Comparison of ENCODE assay signal across 12 cellular contexts in the genomic region with DNA sequence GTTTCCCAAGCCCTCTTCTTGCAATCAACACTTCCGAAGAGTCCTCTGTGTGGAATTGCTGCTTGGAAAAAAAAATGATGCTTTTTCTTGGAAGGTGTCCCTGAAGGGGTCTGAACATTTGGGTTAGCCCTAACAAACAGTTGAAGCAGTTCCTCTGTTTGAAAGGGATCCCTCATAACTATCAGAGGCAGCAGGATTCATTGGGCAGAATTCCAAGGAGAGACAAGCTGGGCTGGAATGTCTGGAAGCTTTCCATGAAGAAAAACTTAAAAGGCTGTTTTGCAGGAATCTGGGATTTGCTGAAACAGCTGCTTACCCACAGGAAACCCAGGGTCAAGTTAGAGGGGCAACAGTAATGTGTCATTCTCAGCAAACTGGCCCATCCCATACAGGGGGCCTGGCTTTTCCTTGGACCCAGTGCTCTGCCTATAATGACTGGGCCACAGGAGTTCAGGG. TPM values are rescaled to one million over a fixed set of nuclear protein-coding genes. Genes with fewer than 3 reads are reported as not detected.
A peak's percentile ranks its signal among the peaks of the same experiment; 100 is the strongest.
DNase-seq lines count a peak whose midpoint lies in the region; ATAC-seq and TF ChIP-seq lines count a peak whose summit lies in the region.
"Had no signal": no experiment of that assay in that cellular context is flagged by ENCODE, and none has a peak within 500 bp of the region (broad histone marks: within the 10 kb centered on the region; RNA-seq: fewer than 3 reads in every experiment).

No MANE protein-coding gene starts in this region.

- no peaks in the 10 kb centered on the region for H3K4me1 ChIP-seq in GM23338 (ENCODE audit: insufficient read depth)

- H3K4me3 ChIP-seq in kidney epithelial cell (ENCODE audit: low read depth, low read length): no peak overlapping the region
- no peak overlapping the region for H3K4me3 ChIP-seq in GM23338

- TF ChIP-seq CTCF in kidney epithelial cell (IDR thresholded peaks at IDR 0.05; ENCODE audit: insufficient read depth, low read length, poor library complexity, severe bottlenecking) (no peak), GM23338 (conservative IDR thresholded peaks at IDR 0.05; ENCODE audit: low read depth in 2 of 2) (no peak)

- ATAC-seq in GM21576 (IDR thresholded peaks at IDR 0.05; ENCODE audit: unreplicated experiment) (no peak), GM23338 (no peak)
- ATAC-seq: activated T-helper 17 cell treated with anti-CD3 and anti-CD28 coated beads, Interleukin-2, amount 50 U/mL, for 72 hours had no signal

- H3K9me3 Mint-ChIP-seq in activated CD4-positive, alpha-beta T cell treated with anti-CD3 and anti-CD28 coated beads, Interleukin-2, amount 10 ng/mL, durations not matched to agents 24 days and 14 days: no peaks in the 10 kb centered on the region
- no peaks in the 10 kb centered on the region; the same call in 2 of the 3 replicates for H3K9me3 Mint-ChIP-seq in GM23338
- H3K9me3 Mint-ChIP-seq: activated T-helper 17 cell treated with anti-CD3 and anti-CD28 coated beads, Interleukin-2, amount 50 U/mL, for 72 hours; memory B cell had no signal

- no peak overlapping the region for H3K27ac Mint-ChIP-seq in activated CD4-positive, alpha-beta T cell treated with anti-CD3 and anti-CD28 coated beads, Interleukin-2, amount 10 ng/mL, durations not matched to agents 24 days and 14 days
- no peak overlapping the region for H3K27ac Mint-ChIP-seq in GM23338
- H3K27ac Mint-ChIP-seq: activated T-helper 17 cell treated with anti-CD3 and anti-CD28 coated beads, Interleukin-2, amount 50 U/mL, for 72 hours; memory B cell had no signal

- H3K36me3 ChIP-seq in kidney epithelial cell (ENCODE audit: control insufficient read depth, insufficient read depth, low read length): no peaks in the 10 kb centered on the region
- no peaks in the 10 kb centered on the region for H3K36me3 ChIP-seq in GM23338 (ENCODE audit: insufficient read depth)

- 0 out of 2 replicates have a peak, but pooled peaks cover 6% of the 10 kb centered on the region for H3K9me2 ChIP-seq in GM23338 (ENCODE audit: insufficient read depth)

- H3F3A ChIP-seq in GM23338 (replicated peaks; ENCODE audit: low read depth): no peaks in the 10 kb centered on the region

- no peaks in the 10 kb centered on the region for H3K27me3 Mint-ChIP-seq in activated CD4-positive, alpha-beta T cell treated with anti-CD3 and anti-CD28 coated beads, Interleukin-2, amount 10 ng/mL, durations not matched to agents 24 days and 14 days
- H3K27me3 Mint-ChIP-seq in GM23338 (ENCODE audit: insufficient read depth, low read depth, poor library complexity): peaks cover 3% of the 10 kb centered on the region
- H3K27me3 Mint-ChIP-seq: activated T-helper 17 cell treated with anti-CD3 and anti-CD28 coated beads, Interleukin-2, amount 50 U/mL, for 72 hours had no signal

- H3K36me3 Mint-ChIP-seq in activated CD4-positive, alpha-beta T cell treated with anti-CD3 and anti-CD28 coated beads, Interleukin-2, amount 10 ng/mL, durations not matched to agents 24 days and 14 days (ENCODE audit: low read depth): no peaks in the 10 kb centered on the region
- H3K36me3 Mint-ChIP-seq in GM23338 (ENCODE audit: low read depth): no peaks in the 10 kb centered on the region
- H3K36me3 Mint-ChIP-seq: memory B cell had no signal

- H3K27me3 ChIP-seq in kidney epithelial cell (ENCODE audit: control insufficient read depth, insufficient read depth, low read length): no peaks in the 10 kb centered on the region
- H3K27me3 ChIP-seq in GM23338 (ENCODE audit: insufficient read depth): no peaks in the 10 kb centered on the region

- H3K4me3 Mint-ChIP-seq in activated CD4-positive, alpha-beta T cell treated with anti-CD3 and anti-CD28 coated beads, Interleukin-2, amount 10 ng/mL, durations not matched to agents 24 days and 14 days: no peak overlapping the region
- H3K4me3 Mint-ChIP-seq in GM23338: no peak overlapping the region
- H3K4me3 Mint-ChIP-seq: activated T-helper 17 cell treated with anti-CD3 and anti-CD28 coated beads, Interleukin-2, amount 50 U/mL, for 72 hours; memory B cell had no signal

- no peaks in the 10 kb centered on the region for H3K4me1 Mint-ChIP-seq in activated CD4-positive, alpha-beta T cell treated with anti-CD3 and anti-CD28 coated beads, Interleukin-2, amount 10 ng/mL, durations not matched to agents 24 days and 14 days
- peaks cover 8% of the 10 kb centered on the region; the same call in 2 of the 3 replicates for H3K4me1 Mint-ChIP-seq in GM23338
- H3K4me1 Mint-ChIP-seq: activated T-helper 17 cell treated with anti-CD3 and anti-CD28 coated beads, Interleukin-2, amount 50 U/mL, for 72 hours; memory B cell had no signal

- H3K4me2 ChIP-seq in GM23338: no peak overlapping the region

- no peaks in the 10 kb centered on the region for H4K20me1 ChIP-seq in GM23338 (replicated peaks; ENCODE audit: insufficient read depth)

- DNase-seq in HS-5 (ENCODE audit: low read depth): peak; percentile 94
- peak; percentile 30 for DNase-seq in cerebellar cortex (ENCODE audit: low spot score)
- peak; percentile 47 for DNase-seq in kidney epithelial cell (ENCODE audit: low read depth)
- peak; percentile 70 for DNase-seq in stromal cell of bone marrow (ENCODE audit: low read depth)
- no peak for DNase-seq in OCI-M1 (lab: John Stamatoyannopoulos, UW)
- no peak for DNase-seq in activated CD4-positive, alpha-beta T cell treated with anti-CD3 and anti-CD28 coated beads, Interleukin-2, amount 10 ng/mL, durations not matched to agents 24 days and 14 days
- DNase-seq in GM23338 (ENCODE audit: low spot score): no peak
- DNase-seq: effector memory CD4-positive, alpha-beta T cell; stimulated activated CD4-positive, alpha-beta T cell treated with anti-CD3 and anti-CD28 coated beads, Interleukin-1b, Interleukin-23, amount 100 ng/mL, for 48 hours had no signal

- H3K79me2 ChIP-seq in GM23338 (replicated peaks; ENCODE audit: insufficient read depth): no peaks in the 10 kb centered on the region

- no peak overlapping the region for H2AFZ ChIP-seq in GM23338

- H3K27ac ChIP-seq in GM23338 (ENCODE audit: low read depth): no peak overlapping the region

- intact Hi-C loops in activated CD4-positive, alpha-beta T cell treated with anti-CD3 and anti-CD28 coated beads, Interleukin-2, amount 10 ng/mL, durations not matched to agents 24 days and 14 days (cut with micrococcal nuclease): no loop called here

TF ChIP-seq in GM23338, 12 proteins besides CTCF, POLR2A, EP300 and RAD21:
- TF ChIP-seq, protein P1, sequence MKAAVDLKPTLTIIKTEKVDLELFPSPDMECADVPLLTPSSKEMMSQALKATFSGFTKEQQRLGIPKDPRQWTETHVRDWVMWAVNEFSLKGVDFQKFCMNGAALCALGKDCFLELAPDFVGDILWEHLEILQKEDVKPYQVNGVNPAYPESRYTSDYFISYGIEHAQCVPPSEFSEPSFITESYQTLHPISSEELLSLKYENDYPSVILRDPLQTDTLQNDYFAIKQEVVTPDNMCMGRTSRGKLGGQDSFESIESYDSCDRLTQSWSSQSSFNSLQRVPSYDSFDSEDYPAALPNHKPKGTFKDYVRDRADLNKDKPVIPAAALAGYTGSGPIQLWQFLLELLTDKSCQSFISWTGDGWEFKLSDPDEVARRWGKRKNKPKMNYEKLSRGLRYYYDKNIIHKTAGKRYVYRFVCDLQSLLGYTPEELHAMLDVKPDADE (IDR thresholded peaks at IDR 0.05): no peak
- TF ChIP-seq EZH2 (IDR thresholded peaks at IDR 0.05; ENCODE audit: low read depth, unreplicated experiment): no peak

RNA-seq across cellular contexts. Expression of a gene that starts 3.2 kb away (rescaled TPM):
- 2.4 and 3.4 TPM in 2 replicates for total RNA-seq in kidney epithelial cell
- 1.1 and 2.1 TPM in 2 replicates for total RNA-seq in activated CD4-positive, alpha-beta T cell treated with anti-CD3 and anti-CD28 coated beads, Interleukin-2, amount 10 ng/mL, durations not matched to agents 24 days and 14 days
- 4.1 and 4.8 TPM in 2 replicates for total RNA-seq in GM23338 (2014; rRNA removed; shearing (Covaris generic))
- polyA plus RNA-seq in GM23338 (2016; fragmentation: Nextera tagmentation; extraction: Ambion mirVana): 0.33 and 0.91 TPM in 2 replicates

Comparison
In these comparisons a context has a peak if more than half of its experiments do, and no peak if none do; other contexts are left out.
1. DNase-seq: peak in HS-5 (single experiment), cerebellar cortex (single experiment), kidney epithelial cell (single experiment) and stromal cell of bone marrow (single experiment); none in OCI-M1 (single experiment), activated CD4-positive, alpha-beta T cell treated with anti-CD3 and anti-CD28 coated beads, Interleukin-2, amount 10 ng/mL, durations not matched to agents 24 days and 14 days (single experiment) and GM23338 (single experiment).